ENCODE assay signal across 20 cellular contexts in the genomic region with DNA sequence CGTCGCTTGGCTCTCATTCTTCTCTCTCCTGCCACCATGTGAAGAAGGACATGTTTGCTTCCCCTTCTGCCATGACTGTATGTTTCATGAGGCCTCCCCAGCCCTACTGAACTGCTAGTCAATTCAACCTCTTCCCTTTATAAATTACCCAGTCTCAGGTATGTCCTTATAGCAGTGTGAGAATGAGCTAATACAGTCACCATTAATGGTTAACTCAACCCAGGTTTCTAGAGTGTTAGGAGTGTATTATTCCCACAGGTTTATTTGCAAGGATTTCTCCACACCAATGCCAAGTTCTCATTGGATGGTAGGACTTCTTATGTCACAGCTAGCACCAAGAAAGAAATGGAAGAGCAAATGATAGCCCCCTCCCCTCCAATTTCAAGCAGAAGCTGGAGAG.
"Had no signal": no experiment of that assay in that cellular context is flagged by ENCODE, and none has a peak within 500 bp of the region (broad histone marks: within the 10 kb centered on the region; RNA-seq: fewer than 3 reads in every experiment).

No MANE protein-coding gene starts in this region.

- DNase-seq: stimulated activated CD4-positive, alpha-beta T cell treated with anti-CD3 and anti-CD28 coated beads, Interleukin-2, amount 100 ng/mL, for 48 hours; stimulated activated CD4-positive, alpha-beta T cell treated with anti-CD3 and anti-CD28 coated beads, Interleukin-4, amount 100 ng/mL, for 1 hour; stimulated activated CD4-positive, alpha-beta T cell treated with anti-CD3 and anti-CD28 coated beads, Interleukin-4, amount 100 ng/mL, for 24 hours; stimulated activated CD4-positive, alpha-beta T cell treated with anti-CD3 and anti-CD28 coated beads, Interleukin-4, amount 100 ng/mL, for 4 hours; stimulated activated CD8-positive, alpha-beta memory T cell treated with anti-CD3 and anti-CD28 coated beads, Interleukin-4, amount 100 ng/mL, for 48 hours; stimulated activated naive B cell treated with anti-CD40 and anti-IgM and Interleukin-4, amounts not matched to agents 10 μg/mL and 1 μg/mL and 100 μg/mL, for 72 hours; stimulated activated naive CD4-positive, alpha-beta T cell; stimulated activated naive CD4-positive, alpha-beta T cell treated with Interleukin-2 at 50 U/mL for 16 hours; stimulated activated naive CD8-positive, alpha-beta T cell treated with anti-CD3 and anti-CD28 coated beads, Interleukin-15, amount 100 ng/mL, for 72 hours; stimulated activated naive CD8-positive, alpha-beta T cell treated with anti-CD3 and anti-CD28 coated beads, Interleukin-15, Interleukin-2, amounts not matched to agents 100 U/mL and 50 U/mL, for 24 hours; stomach; substantia nigra; testis; thyroid gland; tibial artery; transverse colon; trophoblast cell; upper lobe of left lung; upper lobe of right lung; uterus had no signal
